ENCODE assay signal across 13 cellular contexts in genomic region chr6:18477301-18477941, GRCh38.
DNase-seq lines count a peak whose midpoint lies in the region; ATAC-seq and TF ChIP-seq lines count a peak whose summit lies in the region.
"Had no signal": no experiment of that assay in that cellular context is flagged by ENCODE, and none has a peak within 500 bp of the region (broad histone marks: within the 10 kb centered on the region; RNA-seq: fewer than 3 reads in every experiment).

No MANE protein-coding gene starts in this region.

- H3K79me1 ChIP-seq in H9 (ENCODE audit: insufficient read depth, low read depth, low read length, poor library complexity, severe bottlenecking) = no peaks in the 10 kb centered on the region

- H3K9me3 ChIP-seq in A673 (ENCODE audit: low read depth, low read length, poor library complexity, severe bottlenecking) = no peaks in the 10 kb centered on the region
- H3K9me3 ChIP-seq in SK-N-MC (ENCODE audit: low read depth, low read length) = no peaks in the 10 kb centered on the region
- no peaks in the 10 kb centered on the region for H3K9me3 ChIP-seq in H9 (ENCODE audit: control insufficient read depth, low read depth, low read length)
- no peaks in the 10 kb centered on the region for H3K9me3 ChIP-seq in testis
- H3K9me3 ChIP-seq: adrenal gland had no signal

- H3K18ac ChIP-seq in H9 (ENCODE audit: insufficient read length, low read depth, low read length) = no peak overlapping the region

- CTCF ChIA-PET in A673 (lab: Charles Lee) = no interaction called here

- no peak overlapping the region for H2BK120ac ChIP-seq in H9 (ENCODE audit: low read depth, low read length, poor library complexity, severe bottlenecking)

- BruUV-seq in A673 (replicated peaks; lab: Mats Ljungman, UMichigan) = no TSS peak

- no peak overlapping the region for H3K4me2 ChIP-seq in H9 (ENCODE audit: insufficient read depth, insufficient read length, low read length)

- TF ChIP-seq CTCF in A673 (conservative IDR thresholded peaks at IDR 0.05; ENCODE audit: low read depth, low read length) (no peak), H9 (conservative IDR thresholded peaks at IDR 0.05) (no peak), testis (IDR thresholded peaks at IDR 0.05) (no peak)

- H2BK20ac ChIP-seq in H9 (ENCODE audit: low read depth, low read length, poor library complexity, severe bottlenecking) = no peak overlapping the region

- H3K9ac ChIP-seq in SK-N-MC (ENCODE audit: insufficient read length) (no peak overlapping the region), H9 (ENCODE audit: extremely low read depth, insufficient read length, low read length) (no peak overlapping the region)

- H3K27me3 ChIP-seq in A673 (replicated peaks; ENCODE audit: insufficient read depth, low read depth, low read length, poor library complexity) = no peaks in the 10 kb centered on the region
- H3K27me3 ChIP-seq in H9 (ENCODE audit: insufficient read depth, low read length) = no peaks in the 10 kb centered on the region
- no peaks in the 10 kb centered on the region for H3K27me3 ChIP-seq in testis
- H3K27me3 ChIP-seq: adrenal gland had no signal

- H2BK12ac ChIP-seq in H9 (ENCODE audit: insufficient read length, low read depth, low read length) = no peak overlapping the region

- H2AK5ac ChIP-seq in H9 (ENCODE audit: insufficient read length, low read length) = no peak overlapping the region

- DNase-seq in A673 (ENCODE audit: low spot score) = peak; percentile 73
- peak; percentile 26 for DNase-seq in SK-N-MC (ENCODE audit: low read depth, low spot score)
- DNase-seq in left kidney (ENCODE audit: low read depth, low spot score) = peak; percentile 77
- DNase-seq in H9 = no peak
- DNase-seq in NK-92 treated with Interleukin-12 subunit alpha and Interleukin-12 subunit beta, amount 100 ng/mL, for 24 hours (lab: John Stamatoyannopoulos, UW) = no peak
- DNase-seq in GOT3 (lab: John Stamatoyannopoulos, UW) = no peak
- DNase-seq in testis = no peak
- DNase-seq: C1 segment of cervical spinal cord; NCI-H774; stimulated activated CD4-positive, alpha-beta T cell treated with anti-CD3 and anti-CD28 coated beads, Interleukin-4, amount 100 ng/mL, for 4 hours had no signal

- H3K4me3 ChIP-seq in A673 (ENCODE audit: low read depth, low read length, poor library complexity, severe bottlenecking) (no peak overlapping the region), SK-N-MC (peak overlapping the region; percentile 36; the same call in 1 of the 2 replicates), testis (no peak overlapping the region)
- H3K4me3 ChIP-seq: adrenal gland had no signal

- no peaks in the 10 kb centered on the region for H3K23me2 ChIP-seq in H9 (ENCODE audit: insufficient read length, low read depth, low read length, poor library complexity, severe bottlenecking)

- H2BK5ac ChIP-seq in H9 (ENCODE audit: insufficient read length, low read length) = no peak overlapping the region

- H3K4me1 ChIP-seq in A673 (ENCODE audit: insufficient read depth, low read length, poor library complexity, severe bottlenecking) = peaks cover 17% of the 10 kb centered on the region
- H3K4me1 ChIP-seq in H9 (ENCODE audit: insufficient read depth, low read length) = no peaks in the 10 kb centered on the region
- H3K4me1 ChIP-seq in testis = no peaks in the 10 kb centered on the region

- ATAC-seq in GM21423 (IDR thresholded peaks at IDR 0.05; ENCODE audit: unreplicated experiment) = peak; percentile 56
- ATAC-seq: HCT116 had no signal

- no peak overlapping the region for H3K27ac Mint-ChIP-seq in H9

- no peaks in the 10 kb centered on the region for H3K36me3 Mint-ChIP-seq in H9 (ENCODE audit: insufficient read depth in 1 of 3, low read depth in 3 of 3)

- H3K36me3 ChIP-seq in A673 (ENCODE audit: insufficient read depth, low read length, poor library complexity, severe bottlenecking) (no peaks in the 10 kb centered on the region), SK-N-MC (ENCODE audit: insufficient read depth, low read length) (no peaks in the 10 kb centered on the region), testis (ENCODE audit: low read depth, missing control alignments) (no peaks in the 10 kb centered on the region)
- H3K36me3 ChIP-seq: adrenal gland had no signal

- POLR2A ChIA-PET in A673 (lab: Charles Lee; ENCODE audit: low non-redundant PET) = no interaction called here

- H3K4me3 Mint-ChIP-seq in H9 = no peak overlapping the region

- H3K9me3 Mint-ChIP-seq in H9 = no peaks in the 10 kb centered on the region

- H3K27ac ChIP-seq in A673 (ENCODE audit: low read depth, low read length, poor library complexity, severe bottlenecking) (peak overlapping the region; percentile 60), SK-N-MC (peak overlapping the region; percentile 78), H9 (ENCODE audit: insufficient read length, low read depth, low read length) (no peak overlapping the region), testis (no peak overlapping the region)

- no peaks in the 10 kb centered on the region for H3K27me3 Mint-ChIP-seq in H9 (ENCODE audit: low read depth)

- no peak overlapping the region for H4K5ac ChIP-seq in H9 (ENCODE audit: insufficient read length, low read depth, low read length)

- H3K14ac ChIP-seq in H9 (ENCODE audit: insufficient read depth, low read length) = no peak overlapping the region

- no peak overlapping the region for H3K56ac ChIP-seq in H9 (ENCODE audit: insufficient read length, low read depth, low read length)

- H3T11ph ChIP-seq in H9 (ENCODE audit: low read length) = no peak overlapping the region

- H3K4me1 Mint-ChIP-seq in H9 = peaks cover 0 to 5% of the 10 kb centered on the region in 2 experiments; a peak in 2 of 4 replicates

- no peak overlapping the region for H4K91ac ChIP-seq in H9 (ENCODE audit: insufficient read length, low read depth, low read length)

- no peak overlapping the region for H3K23ac ChIP-seq in H9 (ENCODE audit: insufficient read length, low read depth, low read length)

- no peaks in the 10 kb centered on the region for H3K79me2 ChIP-seq in H9 (ENCODE audit: insufficient read depth, low read length)

- no peaks in the 10 kb centered on the region for H4K20me1 ChIP-seq in H9 (ENCODE audit: control insufficient read depth, insufficient read depth, insufficient read length)

- TF ChIP-seq POLR2A in testis (IDR thresholded peaks at IDR 0.05) = no peak

- no peak overlapping the region for H2AFZ ChIP-seq in H9 (ENCODE audit: low read length)

- intact Hi-C loops in A673 (cut with micrococcal nuclease; ENCODE audit: unreplicated experiment) = no loop called here
- intact Hi-C loops in testis (cut with DNase I; ENCODE audit: low total_unique reads) = no loop called here

- H3K4ac ChIP-seq in H9 (ENCODE audit: low read depth, low read length) = no peak overlapping the region

- no peak overlapping the region for H2BK15ac ChIP-seq in H9 (ENCODE audit: low read depth, low read length)

- H4K8ac ChIP-seq in H9 (replicated peaks; ENCODE audit: insufficient read length, low read depth, low read length) = no peak overlapping the region

- no CpG with 5 or more reads among the region's 2 CpGs for WGBS in H9 (ENCODE audit: extremely low coverage, insufficient read length, low lambda C conversion rate)
- WGBS in testis, 2 donors = 62 to 79% methylated on average over 2 of the region's 2 CpGs

Comparison
In these comparisons a context has a peak if more than half of its experiments do, and no peak if none do; other contexts are left out.
1. DNase-seq: peak in A673 (single experiment), SK-N-MC (single experiment) and left kidney (single experiment); none in H9 (single experiment), NK-92 treated with Interleukin-12 subunit alpha and Interleukin-12 subunit beta, amount 100 ng/mL, for 24 hours (single experiment), GOT3 (single experiment) and testis (single experiment).
2. H3K27ac ChIP-seq: peak in A673 (single experiment) and SK-N-MC (single experiment); none in H9 (single experiment) and testis (0 of 2).